Comparison of ENCODE assay signal across 8 cellular contexts in the genomic region with DNA sequence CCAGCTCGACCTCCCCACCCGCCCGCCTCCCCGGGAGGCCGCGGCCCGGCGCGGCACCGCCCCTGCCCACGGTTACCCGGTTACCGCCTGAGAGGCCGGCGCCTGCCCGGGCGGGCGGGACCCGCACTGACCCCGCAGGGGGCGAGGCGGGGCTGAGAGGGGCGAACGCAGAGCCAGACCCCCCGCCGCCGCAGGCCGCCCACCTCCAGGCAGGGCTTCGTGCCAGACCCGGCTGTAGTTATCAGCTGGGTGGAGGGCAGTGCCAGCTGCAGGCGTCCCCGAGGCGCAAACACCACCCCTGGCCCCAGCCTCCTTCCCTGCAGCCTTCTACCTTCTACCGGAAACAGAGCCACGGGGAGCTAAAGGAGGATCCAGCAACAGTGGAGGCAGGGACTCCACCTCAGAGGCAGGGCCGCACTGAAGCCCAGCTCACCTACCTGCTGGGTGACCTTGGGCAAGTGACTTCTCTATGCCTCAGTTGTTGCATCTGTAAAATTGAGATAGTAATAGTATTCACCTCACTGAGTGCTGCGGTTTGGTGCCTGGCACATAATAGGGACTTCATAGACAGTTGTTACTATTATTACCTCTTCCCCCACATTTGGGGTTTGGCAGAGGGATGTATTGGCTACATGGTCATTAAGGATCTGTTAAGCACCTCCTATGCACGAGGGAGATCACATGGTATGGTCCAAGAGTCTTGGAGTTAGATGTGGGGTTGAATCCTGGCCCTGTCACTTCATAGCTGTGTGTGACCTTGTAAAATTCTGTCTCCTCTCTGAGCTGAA.
A peak's percentile ranks its signal among the peaks of the same experiment; 100 is the strongest.
DNase-seq lines count a peak whose midpoint lies in the region; ATAC-seq and TF ChIP-seq lines count a peak whose summit lies in the region.

No MANE protein-coding gene starts in this region.

- no peaks in the 10 kb centered on the region for H4K20me1 ChIP-seq in BLaER1

- ATAC-seq in GM19455 (IDR thresholded peaks at IDR 0.05; ENCODE audit: unreplicated experiment): peak; percentile 71

- no peak for TF ChIP-seq CTCF in VCaP (conservative IDR thresholded peaks at IDR 0.05)

- peak; percentile 34 for DNase-seq in HuH-7 (ENCODE audit: low spot score)
- peak; percentile 13 for DNase-seq in glomerular visceral epithelial cell (ENCODE audit: extremely low spot score)
- DNase-seq in putamen (ENCODE audit: low spot score): peak; percentile 12
- no peak for DNase-seq in SIG-M5 (lab: John Stamatoyannopoulos, UW)
- no peak for DNase-seq in activated gamma-delta T cell (lab: John Stamatoyannopoulos, UW)

- no peaks in the 10 kb centered on the region for H3K9me3 ChIP-seq in BLaER1

- peak overlapping the region; percentile 69 for H3K4me3 ChIP-seq in BLaER1

- peak overlapping the region; percentile 92 for H3K4me2 ChIP-seq in BLaER1

- H3K4me1 ChIP-seq in BLaER1: peaks cover 27% of the 10 kb centered on the region

- H3K36me3 ChIP-seq in BLaER1: no peaks in the 10 kb centered on the region

- H3K27me3 ChIP-seq in BLaER1: peaks cover 9% of the 10 kb centered on the region

- H3K27ac ChIP-seq in BLaER1 (no peak overlapping the region), VCaP (peak overlapping the region; percentile 77)

- H3K9ac ChIP-seq in BLaER1: peak overlapping the region; percentile 55; the same call in 1 of the 2 replicates

Comparison
In these comparisons a context has a peak if more than half of its experiments do, and no peak if none do; other contexts are left out.
1. DNase-seq: peak in HuH-7 (single experiment), glomerular visceral epithelial cell (single experiment) and putamen (single experiment); none in SIG-M5 (single experiment) and activated gamma-delta T cell (single experiment).